ENCODE assay signal across 16 cellular contexts in genomic region chr9:87076825-87077224, GRCh38.
A peak's percentile ranks its signal among the peaks of the same experiment; 100 is the strongest.
DNase-seq lines count a peak whose midpoint lies in the region; ATAC-seq and TF ChIP-seq lines count a peak whose summit lies in the region.
"Had no signal": no experiment of that assay in that cellular context is flagged by ENCODE, and none has a peak within 500 bp of the region (broad histone marks: within the 10 kb centered on the region; RNA-seq: fewer than 3 reads in every experiment).

No MANE protein-coding gene starts in this region.

- H3F3A ChIP-seq in SK-N-SH (replicated peaks; ENCODE audit: insufficient read depth) = no peaks in the 10 kb centered on the region

- TF ChIP-seq RAD21 in SK-N-SH (IDR thresholded peaks at IDR 0.05; ENCODE audit: low read length) = no peak

- no peak overlapping the region for H2AFZ ChIP-seq in SK-N-SH (ENCODE audit: low read depth)
- H2AFZ ChIP-seq: GM23248 had no signal

- DNase-seq in HCEC 1CT (peak; percentile 37), SK-N-SH (no peak), choroid plexus epithelial cell (ENCODE audit: low read depth) (peak; percentile 39), psoas muscle (no peak)
- DNase-seq: CD8-positive, alpha-beta memory T cell; GM23248; KBM-7; MG63; NCI-H1105; NCI-H1694 treated with DMSO at 0.1 percent for 48 hours; NCI-H774; Right ventricle myocardium superior had no signal

- peak; percentile 78 to 96 (median 85) for ATAC-seq in psoas muscle
- ATAC-seq in HG03045 (IDR thresholded peaks at IDR 0.05; ENCODE audit: unreplicated experiment) = no peak
- ATAC-seq in GM19463 (IDR thresholded peaks at IDR 0.05; ENCODE audit: unreplicated experiment) = no peak
- no peak for ATAC-seq in HG02623 (IDR thresholded peaks at IDR 0.05; ENCODE audit: unreplicated experiment)

- H3K4me3 ChIP-seq in SK-N-SH (ENCODE audit: low read depth in 2 of 2, low read length in 1 of 2) (no peak overlapping the region), choroid plexus epithelial cell (ENCODE audit: low read depth, low read length) (no peak overlapping the region), psoas muscle (no peak overlapping the region)
- H3K4me3 ChIP-seq: GM23248, MG63 had no signal

- CTCF ChIA-PET in SK-N-SH (lab: Yijun Ruan, JAX) = no interaction called here

- intact Hi-C loops in psoas muscle (cut with DNase I) = no loop called here

- peak in 1 of 2 experiments; percentile 70; a peak in 1 of 4 replicates for TF ChIP-seq EP300 in SK-N-SH (IDR thresholded peaks at IDR 0.05; ENCODE audit: borderline replicate concordance in 1 of 2, low read depth in 1 of 2, low read length in 1 of 2)

- no peaks in the 10 kb centered on the region for H3K9me2 ChIP-seq in SK-N-SH

- no peaks in the 10 kb centered on the region for H3K79me2 ChIP-seq in SK-N-SH (ENCODE audit: insufficient read depth)

- no peaks in the 10 kb centered on the region for H4K20me1 ChIP-seq in SK-N-SH (ENCODE audit: insufficient read depth)

- no peak overlapping the region for H3K9ac ChIP-seq in SK-N-SH
- H3K9ac ChIP-seq: GM23248 had no signal

- WGBS in SK-N-SH (ENCODE audit: low lambda C conversion rate) = 38% methylated on average over 2 of the region's 2 CpGs
- WGBS in psoas muscle, 3 donors = 29 to 37% (median 31%) methylated on average over 2 of the region's 2 CpGs

- no peak overlapping the region for H3K4me2 ChIP-seq in SK-N-SH

- H3K4me1 ChIP-seq in SK-N-SH (ENCODE audit: control insufficient read depth in 1 of 2, insufficient read depth in 2 of 2, low read depth in 1 of 2, low read length in 1 of 2) (peaks cover 6 to 7% of the 10 kb centered on the region in 2 experiments; a peak in 3 of 4 replicates), psoas muscle (peaks cover 5% of the 10 kb centered on the region)

- H3K36me3 ChIP-seq in SK-N-SH (replicated peaks in 1 of 2; ENCODE audit: control insufficient read depth in 1 of 2, insufficient read depth in 2 of 2, low read length in 1 of 2) (no peaks in the 10 kb centered on the region), psoas muscle (ENCODE audit: insufficient read depth in 1 of 2, low read depth in 1 of 2) (no peaks in the 10 kb centered on the region)
- H3K36me3 ChIP-seq: MG63 had no signal

- POLR2A ChIA-PET in SK-N-SH (lab: Yijun Ruan, JAX) = no interaction called here

- H3K9me3 ChIP-seq in SK-N-SH = no peaks in the 10 kb centered on the region
- no peaks in the 10 kb centered on the region for H3K9me3 ChIP-seq in psoas muscle
- H3K9me3 ChIP-seq: MG63 had no signal

- no peaks in the 10 kb centered on the region for H3K27me3 ChIP-seq in SK-N-SH (ENCODE audit: insufficient read depth)
- H3K27me3 ChIP-seq in psoas muscle (ENCODE audit: insufficient read depth in 3 of 3, low read length in 2 of 3) = no peaks in the 10 kb centered on the region
- H3K27me3 ChIP-seq: MG63 had no signal

- H3K27ac ChIP-seq in SK-N-SH (ENCODE audit: low read depth in 2 of 2, low read length in 1 of 2) (peak overlapping the region in 1 of 2 experiments; percentile 56; a peak in 1 of 4 replicates), psoas muscle (no peak overlapping the region)
- H3K27ac ChIP-seq: GM23248, HL-60 had no signal

- no peak for TF ChIP-seq CTCF in SK-N-SH (IDR thresholded peaks at IDR 0.05)
- TF ChIP-seq CTCF in choroid plexus epithelial cell (conservative IDR thresholded peaks at IDR 0.05; ENCODE audit: low read depth, low read length) = no peak
- TF ChIP-seq CTCF in psoas muscle (IDR thresholded peaks at IDR 0.05) = no peak

TF ChIP-seq in SK-N-SH, 30 proteins besides CTCF, POLR2A, EP300 and RAD21:
- TF ChIP-seq FOXM1 (IDR thresholded peaks at IDR 0.05; ENCODE audit: low read depth) = peak; percentile 47; the same call in 1 of the 2 replicates
- peak; percentile 45 for TF ChIP-seq JUND (IDR thresholded peaks at IDR 0.05)
- TF ChIP-seq MAX (IDR thresholded peaks at IDR 0.05; ENCODE audit: low read depth) = 0 out of 2 replicates have a peak, but pooled peaks have one; percentile 39
- peak; percentile 56; the same call in 1 of the 2 replicates for TF ChIP-seq POLR2AphosphoS5 (IDR thresholded peaks at IDR 0.05; ENCODE audit: low read depth, low read length)
- peak; percentile 61; the same call in 1 of the 2 replicates for TF ChIP-seq FOSL2 (IDR thresholded peaks at IDR 0.05; ENCODE audit: borderline replicate concordance, low read depth)
- peak; percentile 81 for TF ChIP-seq NFIC (IDR thresholded peaks at IDR 0.05; ENCODE audit: borderline replicate concordance)
- TF ChIP-seq IRF3 (IDR thresholded peaks at IDR 0.05; ENCODE audit: low read depth, low read length) = no peak
- peak; percentile 52; the same call in 1 of the 2 replicates for TF ChIP-seq TEAD4 (IDR thresholded peaks at IDR 0.05; ENCODE audit: borderline replicate concordance, insufficient read depth)
- TF ChIP-seq REST (IDR thresholded peaks at IDR 0.05; ENCODE audit: low read depth, low read length) = no peak
- no peak for TF ChIP-seq RFX5 (IDR thresholded peaks at IDR 0.05; ENCODE audit: low read length)
- TF ChIP-seq TCF12 (IDR thresholded peaks at IDR 0.05) = peak; percentile 91
- no peak; the same call in 1 of the 2 replicates for TF ChIP-seq MEF2A (IDR thresholded peaks at IDR 0.05; ENCODE audit: borderline replicate concordance, low read depth)
- TF ChIP-seq RXRA (IDR thresholded peaks at IDR 0.05; ENCODE audit: borderline replicate concordance, low read depth) = peak; percentile 79; the same call in 1 of the 2 replicates
- TF ChIP-seq PBX3 (IDR thresholded peaks at IDR 0.05) = peak; percentile 83
TF ChIP-seq in SK-N-SH: peak in this region for 10.

Comparison
In these comparisons a context has a peak if more than half of its experiments do, and no peak if none do; other contexts are left out.
1. DNase-seq: peak in HCEC 1CT (single experiment) and choroid plexus epithelial cell (single experiment); none in SK-N-SH (single experiment) and psoas muscle (0 of 2).
2. ATAC-seq: peak in psoas muscle (4 of 4); none in HG03045 (single experiment), GM19463 (single experiment) and HG02623 (single experiment).